In the genomic region with DNA sequence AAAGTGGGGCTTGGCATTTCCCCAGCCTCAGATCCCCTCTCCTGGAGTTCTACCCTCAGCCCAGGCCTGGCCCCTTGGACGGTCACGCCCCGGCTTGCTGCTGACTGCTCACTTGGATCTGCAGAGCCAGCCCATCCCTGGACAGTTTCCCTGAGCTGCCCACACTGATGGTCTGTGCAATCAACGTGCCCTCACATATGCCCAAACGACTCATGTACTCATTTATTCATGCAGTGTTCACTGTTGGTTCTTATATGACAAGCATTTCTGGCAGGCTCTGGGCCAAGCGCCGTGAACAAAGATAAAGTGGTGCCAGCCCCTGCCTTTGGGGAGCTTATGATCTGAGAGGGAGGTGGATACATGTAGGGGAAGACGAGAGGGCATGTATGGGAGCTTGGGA, we compare ENCODE assay signal across 21 cellular contexts. TPM values are rescaled to one million over a fixed set of nuclear protein-coding genes. Genes with fewer than 3 reads are reported as not detected.
"Had no signal": no experiment of that assay in that cellular context is flagged by ENCODE, and none has a peak within 500 bp of the region (broad histone marks: within the 10 kb centered on the region; RNA-seq: fewer than 3 reads in every experiment).

No MANE protein-coding gene starts in this region.

- H3K36me3 Mint-ChIP-seq: activated naive CD8-positive, alpha-beta T cell; naive thymus-derived CD8-positive, alpha-beta T cell had no signal

- H3K36me3 ChIP-seq: colonic mucosa, left lung, neutrophil, tibial artery, vagina had no signal

- H3K27me3 ChIP-seq: colonic mucosa, vagina had no signal

- H3K9me3 ChIP-seq: colonic mucosa, left lung, neutrophil, tibial artery, vagina had no signal

- H3K27me3 Mint-ChIP-seq: activated naive CD8-positive, alpha-beta T cell had no signal

- H3K4me3 ChIP-seq: colonic mucosa, left lung, tibial artery, vagina had no signal

- H3K27ac ChIP-seq: colonic mucosa, foreskin keratinocyte, left lung, neutrophil, parathyroid adenoma, tibial artery, vagina had no signal

- H3K4me3 Mint-ChIP-seq: activated CD8-positive, alpha-beta T cell treated with anti-CD3 and anti-CD28 coated beads, Interleukin-2, amount 10 ng/mL, durations not matched to agents 7 days and 5 days; activated naive CD8-positive, alpha-beta T cell; activated T-cell treated with anti-CD3 and anti-CD28 coated beads, Interleukin-2, amount 50 U/mL, for 4 hours; endodermal cell; naive thymus-derived CD8-positive, alpha-beta T cell had no signal

- H3K9me3 Mint-ChIP-seq: activated T-cell treated with anti-CD3 and anti-CD28 coated beads, Interleukin-2, amount 50 U/mL, for 4 hours; endodermal cell; naive thymus-derived CD8-positive, alpha-beta T cell had no signal

- H3K4me1 ChIP-seq: colonic mucosa, foreskin keratinocyte, left lung, parathyroid adenoma, tibial artery, vagina had no signal

- DNase-seq: activated CD4-positive, alpha-beta T cell treated with anti-CD3 and anti-CD28 coated beads for 48 hours; activated CD4-positive, CD25-positive, alpha-beta regulatory T cell; activated CD8-positive, alpha-beta T cell treated with anti-CD3 and anti-CD28 coated beads, Interleukin-2, amount 10 ng/mL, durations not matched to agents 7 days and 5 days; activated gamma-delta T cell; activated T-cell treated with anti-CD3 and anti-CD28 coated beads, Interleukin-2, amount 50 U/mL, for 4 hours; central memory CD4-positive, alpha-beta T cell; colonic mucosa; glutamatergic neuron; left lung; mesenchymal stem cell; stimulated activated CD8-positive, alpha-beta memory T cell treated with anti-CD3 and anti-CD28 coated beads, Interleukin-4, amount 100 ng/mL, for 48 hours; stimulated activated naive CD4-positive, alpha-beta T cell; T1000 had no signal

- H3K27ac Mint-ChIP-seq: activated CD8-positive, alpha-beta T cell treated with anti-CD3 and anti-CD28 coated beads, Interleukin-2, amount 10 ng/mL, durations not matched to agents 7 days and 5 days; activated naive CD8-positive, alpha-beta T cell; endodermal cell; naive thymus-derived CD8-positive, alpha-beta T cell had no signal

RNA-seq across cellular contexts. Expression of a gene that starts 20.3 kb away (rescaled TPM):
- total RNA-seq: foreskin keratinocyte; naive thymus-derived CD8-positive, alpha-beta T cell had no signal
